1 cellular context compared by ENCODE assay signal in genomic region chr9:136353757-136354488, GRCh38.
TF ChIP-seq lines count a peak whose summit lies in the region.

No MANE protein-coding gene starts in this region.

TF ChIP-seq in K562, 482 proteins besides CTCF, POLR2A, EP300 and RAD21:
- no peak for TF ChIP-seq ZBTB11 (CRISPR knock-in tag; IDR thresholded peaks at IDR 0.05)
- TF ChIP-seq ARID1B (IDR thresholded peaks at IDR 0.05): no peak
- no peak for TF ChIP-seq ZNF561 (CRISPR knock-in tag; conservative IDR thresholded peaks at IDR 0.05)
- no peak for TF ChIP-seq CEBPB (tag; IDR thresholded peaks at IDR 0.05)
- no peak for TF ChIP-seq HNRNPUL1 (IDR thresholded peaks at IDR 0.05; ENCODE audit: low read length)
- peak; percentile 35; the same call in 1 of the 2 replicates for TF ChIP-seq ZFX (CRISPR knock-in tag; IDR thresholded peaks at IDR 0.05)
- TF ChIP-seq POLR2G (IDR thresholded peaks at IDR 0.05; ENCODE audit: low read depth, low read length): peak; percentile 57; the same call in 1 of the 2 replicates
- no peak for TF ChIP-seq ATF7 (IDR thresholded peaks at IDR 0.05)
- TF ChIP-seq ZNF347 (CRISPR knock-in tag; IDR thresholded peaks at IDR 0.05; ENCODE audit: low read depth): no peak
- TF ChIP-seq ZNF354B (CRISPR knock-in tag; IDR thresholded peaks at IDR 0.05): no peak
- TF ChIP-seq VEZF1 (CRISPR knock-in tag; IDR thresholded peaks at IDR 0.05): peak; percentile 30; the same call in 1 of the 2 replicates
